Comparison of ENCODE assay signal across 8 cellular contexts in genomic region chr18:61893304-61893970, GRCh38. TPM values are rescaled to one million over a fixed set of nuclear protein-coding genes. Genes with fewer than 3 reads are reported as not detected.
DNase-seq lines count a peak whose midpoint lies in the region; ATAC-seq, FAIRE-seq and TF ChIP-seq lines count a peak whose summit lies in the region.

No MANE protein-coding gene starts in this region.

- no peak for FAIRE-seq in GM12892 (lab: Jason Lieb, UNC)

- TF ChIP-seq POLR2A in GM12892 (IDR thresholded peaks at IDR 0.05; ENCODE audit: low read depth, low read length): no peak

- DNase-seq in GM12892 (ENCODE audit: insufficient read length) (peak; percentile 42), NCI-H69 (lab: John Stamatoyannopoulos, UW) (peak; percentile 84), globus pallidus (ENCODE audit: low spot score) (peak; percentile 49), nucleus accumbens (lab: John Stamatoyannopoulos, UW) (peak in 40 of 56 donors; percentile 9 to 71 (median 38)), GF-D8 (lab: John Stamatoyannopoulos, UW) (no peak), NCI-H187 treated with DMSO at 0.1 percent for 48 hours (lab: John Stamatoyannopoulos, UW) (no peak)
- peak; percentile 40 for DNase-seq in activated naive CD4-positive, alpha-beta T cell treated with Interleukin-2 at 50 U/mL for 16 hours

- peak; percentile 24 for ATAC-seq in HG02759 (IDR thresholded peaks at IDR 0.05; ENCODE audit: unreplicated experiment)

RNA-seq across cellular contexts. Expression of gene RNF152, which starts 0.6 kb away (rescaled TPM):
- not detected for polyA plus RNA-seq in GM12892 (2012; ENCODE audit: missing spikeins)

Comparison
In these comparisons a context has a peak if more than half of its experiments do, and no peak if none do; other contexts are left out.
1. DNase-seq: peak in GM12892 (single experiment), NCI-H69 (single experiment), activated naive CD4-positive, alpha-beta T cell treated with Interleukin-2 at 50 U/mL for 16 hours (single experiment), globus pallidus (single experiment) and nucleus accumbens (40 of 56); none in GF-D8 (single experiment) and NCI-H187 treated with DMSO at 0.1 percent for 48 hours (single experiment).